ENCODE assay signal across 1 cellular context in the genomic region with DNA sequence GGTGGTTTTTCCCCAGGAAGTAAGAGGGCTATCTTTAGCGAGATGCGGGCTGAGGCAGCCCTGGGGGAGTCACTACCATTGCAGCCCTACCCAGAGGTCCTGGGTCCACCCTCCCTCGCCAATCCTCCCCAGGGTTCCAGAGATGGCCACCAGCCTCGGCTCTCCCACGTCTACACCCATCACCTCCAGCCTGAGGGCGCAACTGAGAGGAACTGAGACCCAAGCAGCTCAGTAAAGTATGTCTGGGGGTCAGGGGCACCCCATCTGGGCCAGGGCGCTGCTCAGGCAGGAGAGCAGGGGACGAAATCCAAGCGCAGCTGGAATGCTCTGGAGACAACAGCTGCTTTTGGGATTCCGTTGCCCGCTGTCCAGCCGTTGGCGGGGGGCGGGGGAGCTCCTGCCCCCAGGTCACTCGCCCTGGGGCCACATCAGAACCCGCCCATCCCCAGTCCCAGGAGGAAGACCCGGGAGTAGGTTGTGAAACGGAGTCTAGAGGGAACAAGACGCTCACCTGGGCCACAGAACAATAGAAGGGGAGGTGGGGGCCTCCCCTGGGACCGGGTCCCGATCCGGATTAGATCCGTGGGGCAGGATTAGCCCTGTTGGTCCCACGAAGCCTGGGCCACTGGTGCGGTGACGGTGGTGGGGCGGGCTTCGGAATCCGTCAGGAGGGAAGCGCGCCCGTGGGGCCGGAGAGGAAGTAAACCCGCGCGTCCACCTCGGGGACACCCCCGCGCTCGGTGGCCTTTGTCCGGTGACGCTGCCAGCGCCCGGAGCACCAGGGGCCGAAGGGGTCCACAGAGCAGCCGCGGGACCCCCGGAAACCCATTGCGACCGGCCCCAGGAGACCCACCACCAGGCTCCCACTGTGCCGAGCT.
A peak's percentile ranks its signal among the peaks of the same experiment; 100 is the strongest.
TF ChIP-seq lines count a peak whose summit lies in the region.

No MANE protein-coding gene starts in this region.

TF ChIP-seq in HepG2, 621 proteins besides CTCF, POLR2A, EP300 and RAD21 (continues in another document):
- TF ChIP-seq, protein P1, sequence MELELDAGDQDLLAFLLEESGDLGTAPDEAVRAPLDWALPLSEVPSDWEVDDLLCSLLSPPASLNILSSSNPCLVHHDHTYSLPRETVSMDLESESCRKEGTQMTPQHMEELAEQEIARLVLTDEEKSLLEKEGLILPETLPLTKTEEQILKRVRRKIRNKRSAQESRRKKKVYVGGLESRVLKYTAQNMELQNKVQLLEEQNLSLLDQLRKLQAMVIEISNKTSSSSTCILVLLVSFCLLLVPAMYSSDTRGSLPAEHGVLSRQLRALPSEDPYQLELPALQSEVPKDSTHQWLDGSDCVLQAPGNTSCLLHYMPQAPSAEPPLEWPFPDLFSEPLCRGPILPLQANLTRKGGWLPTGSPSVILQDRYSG (CRISPR knock-in tag; IDR thresholded peaks at IDR 0.05) = no peak
- TF ChIP-seq NR2F6 (IDR thresholded peaks at IDR 0.05) (0 out of 2 replicates have a peak, but pooled peaks have one; percentile 37), NR2F6 (CRISPR knock-in tag; IDR thresholded peaks at IDR 0.05) (0 out of 2 replicates have a peak, but pooled peaks have one; percentile 19), ARNTL (CRISPR knock-in tag; IDR thresholded peaks at IDR 0.05) (no peak), RFXANK (CRISPR knock-in tag; IDR thresholded peaks at IDR 0.05) (no peak), CCDC6 (CRISPR knock-in tag; IDR thresholded peaks at IDR 0.05) (no peak), CENPT (CRISPR knock-in tag; IDR thresholded peaks at IDR 0.05; ENCODE audit: low read depth) (0 out of 2 replicates have a peak, but pooled peaks have one; percentile 37), ZNF543 (CRISPR knock-in tag; IDR thresholded peaks at IDR 0.05) (no peak; the same call in 1 of the 2 replicates), RBM39 (IDR thresholded peaks at IDR 0.05; ENCODE audit: low read depth, low read length, poor library complexity, severe bottlenecking) (peak; percentile 29), ZNF251 (CRISPR knock-in tag; IDR thresholded peaks at IDR 0.05) (no peak), ZNF136 (CRISPR knock-in tag; IDR thresholded peaks at IDR 0.05; ENCODE audit: low read depth) (no peak), ATF7 (IDR thresholded peaks at IDR 0.05) (no peak), ATF7 (CRISPR knock-in tag; IDR thresholded peaks at IDR 0.05) (0 out of 2 replicates have a peak, but pooled peaks have one; percentile 31), ZNF577 (CRISPR knock-in tag; IDR thresholded peaks at IDR 0.05; ENCODE audit: borderline replicate concordance, low read depth) (0 out of 2 replicates have a peak, but pooled peaks have one; percentile 66), NONO (IDR thresholded peaks at IDR 0.05) (no peak), NONO (CRISPR knock-in tag; conservative IDR thresholded peaks at IDR 0.05) (0 out of 2 replicates have a peak, but pooled peaks have one; percentile 33), ZIK1 (CRISPR knock-in tag; IDR thresholded peaks at IDR 0.05; ENCODE audit: borderline replicate concordance, low read depth) (0 out of 2 replicates have a peak, but pooled peaks have one; percentile 21), NR3C1 (CRISPR knock-in tag; IDR thresholded peaks at IDR 0.05) (no peak), EEA1 (CRISPR knock-in tag; IDR thresholded peaks at IDR 0.05; ENCODE audit: borderline replicate concordance) (peak; percentile 75; the same call in 1 of the 2 replicates), KAT7 (CRISPR knock-in tag; IDR thresholded peaks at IDR 0.05; ENCODE audit: borderline replicate concordance) (peak; percentile 68; the same call in 1 of the 2 replicates), ZSCAN29 (CRISPR knock-in tag; conservative IDR thresholded peaks at IDR 0.05) (no peak; the same call in 1 of the 2 replicates), HDAC6 (IDR thresholded peaks at IDR 0.05; ENCODE audit: low read depth, low read length) (no peak), HCFC1 (IDR thresholded peaks at IDR 0.05; ENCODE audit: low read depth, low read length) (no peak), ZNF292 (CRISPR knock-in tag; IDR thresholded peaks at IDR 0.05; ENCODE audit: borderline replicate concordance, low read depth) (no peak), ZNF776 (CRISPR knock-in tag; IDR thresholded peaks at IDR 0.05) (peak; percentile 18; the same call in 1 of the 2 replicates), RFXAP (CRISPR knock-in tag; IDR thresholded peaks at IDR 0.05; ENCODE audit: borderline replicate concordance) (no peak), AGO2 (optimal IDR thresholded peaks at IDR 0.05; ENCODE audit: low read depth, low read length) (peak; percentile 94), ZSCAN31 (CRISPR knock-in tag; IDR thresholded peaks at IDR 0.05; ENCODE audit: low read depth) (peak; percentile 15; the same call in 1 of the 2 replicates), ZMAT3 (CRISPR knock-in tag; conservative IDR thresholded peaks at IDR 0.05) (0 out of 2 replicates have a peak, but pooled peaks have one; percentile 59), XRCC5 (optimal IDR thresholded peaks at IDR 0.05; ENCODE audit: low read length) (peak; percentile 10), JUN (CRISPR knock-in tag; IDR thresholded peaks at IDR 0.05) (0 out of 2 replicates have a peak, but pooled peaks have one; percentile 49)
- TF ChIP-seq, protein P2, sequence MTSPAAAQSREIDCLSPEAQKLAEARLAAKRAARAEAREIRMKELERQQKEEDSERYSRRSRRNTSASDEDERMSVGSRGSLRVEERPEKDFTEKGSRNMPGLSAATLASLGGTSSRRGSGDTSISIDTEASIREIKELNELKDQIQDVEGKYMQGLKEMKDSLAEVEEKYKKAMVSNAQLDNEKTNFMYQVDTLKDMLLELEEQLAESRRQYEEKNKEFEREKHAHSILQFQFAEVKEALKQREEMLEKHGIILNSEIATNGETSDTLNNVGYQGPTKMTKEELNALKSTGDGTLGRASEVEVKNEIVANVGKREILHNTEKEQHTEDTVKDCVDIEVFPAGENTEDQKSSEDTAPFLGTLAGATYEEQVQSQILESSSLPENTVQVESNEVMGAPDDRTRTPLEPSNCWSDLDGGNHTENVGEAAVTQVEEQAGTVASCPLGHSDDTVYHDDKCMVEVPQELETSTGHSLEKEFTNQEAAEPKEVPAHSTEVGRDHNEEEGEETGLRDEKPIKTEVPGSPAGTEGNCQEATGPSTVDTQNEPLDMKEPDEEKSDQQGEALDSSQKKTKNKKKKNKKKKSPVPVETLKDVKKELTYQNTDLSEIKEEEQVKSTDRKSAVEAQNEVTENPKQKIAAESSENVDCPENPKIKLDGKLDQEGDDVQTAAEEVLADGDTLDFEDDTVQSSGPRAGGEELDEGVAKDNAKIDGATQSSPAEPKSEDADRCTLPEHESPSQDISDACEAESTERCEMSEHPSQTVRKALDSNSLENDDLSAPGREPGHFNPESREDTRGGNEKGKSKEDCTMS (CRISPR knock-in tag; conservative IDR thresholded peaks at IDR 0.05) = no peak
- TF ChIP-seq, protein P3, sequence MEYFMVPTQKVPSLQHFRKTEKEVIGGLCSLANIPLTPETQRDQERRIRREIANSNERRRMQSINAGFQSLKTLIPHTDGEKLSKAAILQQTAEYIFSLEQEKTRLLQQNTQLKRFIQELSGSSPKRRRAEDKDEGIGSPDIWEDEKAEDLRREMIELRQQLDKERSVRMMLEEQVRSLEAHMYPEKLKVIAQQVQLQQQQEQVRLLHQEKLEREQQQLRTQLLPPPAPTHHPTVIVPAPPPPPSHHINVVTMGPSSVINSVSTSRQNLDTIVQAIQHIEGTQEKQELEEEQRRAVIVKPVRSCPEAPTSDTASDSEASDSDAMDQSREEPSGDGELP (IDR thresholded peaks at IDR 0.05; ENCODE audit: borderline replicate concordance, low read depth) = peak; percentile 75; the same call in 1 of the 2 replicates
- TF ChIP-seq, protein P4, sequence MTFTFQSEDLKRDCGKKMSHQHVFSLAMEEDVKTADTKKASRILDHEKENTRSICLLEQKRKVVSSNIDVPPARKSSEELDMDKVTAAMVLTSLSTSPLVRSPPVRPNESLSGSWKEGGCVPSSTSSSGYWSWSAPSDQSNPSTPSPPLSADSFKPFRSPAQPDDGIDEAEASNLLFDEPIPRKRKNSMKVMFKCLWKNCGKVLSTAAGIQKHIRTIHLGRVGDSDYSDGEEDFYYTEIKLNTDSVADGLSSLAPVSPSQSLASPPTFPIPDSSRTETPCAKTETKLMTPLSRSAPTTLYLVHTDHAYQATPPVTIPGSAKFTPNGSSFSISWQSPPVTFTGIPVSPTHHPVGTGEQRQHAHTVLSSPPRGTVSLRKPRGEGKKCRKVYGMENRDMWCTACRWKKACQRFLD (CRISPR knock-in tag; IDR thresholded peaks at IDR 0.05; ENCODE audit: borderline replicate concordance) = 0 out of 2 replicates have a peak, but pooled peaks have one; percentile 4
- TF ChIP-seq, protein P5, sequence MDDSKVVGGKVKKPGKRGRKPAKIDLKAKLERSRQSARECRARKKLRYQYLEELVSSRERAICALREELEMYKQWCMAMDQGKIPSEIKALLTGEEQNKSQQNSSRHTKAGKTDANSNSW (CRISPR knock-in tag; IDR thresholded peaks at IDR 0.05; ENCODE audit: borderline replicate concordance) = 0 out of 2 replicates have a peak, but pooled peaks have one; percentile 16
- TF ChIP-seq, protein P6, sequence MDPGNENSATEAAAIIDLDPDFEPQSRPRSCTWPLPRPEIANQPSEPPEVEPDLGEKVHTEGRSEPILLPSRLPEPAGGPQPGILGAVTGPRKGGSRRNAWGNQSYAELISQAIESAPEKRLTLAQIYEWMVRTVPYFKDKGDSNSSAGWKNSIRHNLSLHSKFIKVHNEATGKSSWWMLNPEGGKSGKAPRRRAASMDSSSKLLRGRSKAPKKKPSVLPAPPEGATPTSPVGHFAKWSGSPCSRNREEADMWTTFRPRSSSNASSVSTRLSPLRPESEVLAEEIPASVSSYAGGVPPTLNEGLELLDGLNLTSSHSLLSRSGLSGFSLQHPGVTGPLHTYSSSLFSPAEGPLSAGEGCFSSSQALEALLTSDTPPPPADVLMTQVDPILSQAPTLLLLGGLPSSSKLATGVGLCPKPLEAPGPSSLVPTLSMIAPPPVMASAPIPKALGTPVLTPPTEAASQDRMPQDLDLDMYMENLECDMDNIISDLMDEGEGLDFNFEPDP (CRISPR knock-in tag; conservative IDR thresholded peaks at IDR 0.05) = no peak
- TF ChIP-seq, protein P7, sequence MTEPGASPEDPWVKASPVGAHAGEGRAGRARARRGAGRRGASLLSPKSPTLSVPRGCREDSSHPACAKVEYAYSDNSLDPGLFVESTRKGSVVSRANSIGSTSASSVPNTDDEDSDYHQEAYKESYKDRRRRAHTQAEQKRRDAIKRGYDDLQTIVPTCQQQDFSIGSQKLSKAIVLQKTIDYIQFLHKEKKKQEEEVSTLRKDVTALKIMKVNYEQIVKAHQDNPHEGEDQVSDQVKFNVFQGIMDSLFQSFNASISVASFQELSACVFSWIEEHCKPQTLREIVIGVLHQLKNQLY (CRISPR knock-in tag; IDR thresholded peaks at IDR 0.05) = no peak
- TF ChIP-seq, protein P8, sequence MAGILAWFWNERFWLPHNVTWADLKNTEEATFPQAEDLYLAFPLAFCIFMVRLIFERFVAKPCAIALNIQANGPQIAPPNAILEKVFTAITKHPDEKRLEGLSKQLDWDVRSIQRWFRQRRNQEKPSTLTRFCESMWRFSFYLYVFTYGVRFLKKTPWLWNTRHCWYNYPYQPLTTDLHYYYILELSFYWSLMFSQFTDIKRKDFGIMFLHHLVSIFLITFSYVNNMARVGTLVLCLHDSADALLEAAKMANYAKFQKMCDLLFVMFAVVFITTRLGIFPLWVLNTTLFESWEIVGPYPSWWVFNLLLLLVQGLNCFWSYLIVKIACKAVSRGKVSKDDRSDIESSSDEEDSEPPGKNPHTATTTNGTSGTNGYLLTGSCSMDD (CRISPR knock-in tag; IDR thresholded peaks at IDR 0.05) = no peak
- TF ChIP-seq, protein P9, sequence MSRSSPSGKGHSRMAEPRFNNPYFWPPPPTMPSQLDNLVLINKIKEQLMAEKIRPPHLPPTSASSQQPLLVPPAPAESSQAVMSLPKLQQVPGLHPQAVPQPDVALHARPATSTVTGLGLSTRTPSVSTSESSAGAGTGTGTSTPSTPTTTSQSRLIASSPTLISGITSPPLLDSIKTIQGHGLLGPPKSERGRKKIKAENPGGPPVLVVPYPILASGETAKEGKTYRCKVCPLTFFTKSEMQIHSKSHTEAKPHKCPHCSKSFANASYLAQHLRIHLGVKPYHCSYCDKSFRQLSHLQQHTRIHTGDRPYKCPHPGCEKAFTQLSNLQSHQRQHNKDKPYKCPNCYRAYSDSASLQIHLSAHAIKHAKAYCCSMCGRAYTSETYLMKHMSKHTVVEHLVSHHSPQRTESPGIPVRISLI (CRISPR knock-in tag; IDR thresholded peaks at IDR 0.05; ENCODE audit: borderline replicate concordance) = no peak
- TF ChIP-seq, protein P10, sequence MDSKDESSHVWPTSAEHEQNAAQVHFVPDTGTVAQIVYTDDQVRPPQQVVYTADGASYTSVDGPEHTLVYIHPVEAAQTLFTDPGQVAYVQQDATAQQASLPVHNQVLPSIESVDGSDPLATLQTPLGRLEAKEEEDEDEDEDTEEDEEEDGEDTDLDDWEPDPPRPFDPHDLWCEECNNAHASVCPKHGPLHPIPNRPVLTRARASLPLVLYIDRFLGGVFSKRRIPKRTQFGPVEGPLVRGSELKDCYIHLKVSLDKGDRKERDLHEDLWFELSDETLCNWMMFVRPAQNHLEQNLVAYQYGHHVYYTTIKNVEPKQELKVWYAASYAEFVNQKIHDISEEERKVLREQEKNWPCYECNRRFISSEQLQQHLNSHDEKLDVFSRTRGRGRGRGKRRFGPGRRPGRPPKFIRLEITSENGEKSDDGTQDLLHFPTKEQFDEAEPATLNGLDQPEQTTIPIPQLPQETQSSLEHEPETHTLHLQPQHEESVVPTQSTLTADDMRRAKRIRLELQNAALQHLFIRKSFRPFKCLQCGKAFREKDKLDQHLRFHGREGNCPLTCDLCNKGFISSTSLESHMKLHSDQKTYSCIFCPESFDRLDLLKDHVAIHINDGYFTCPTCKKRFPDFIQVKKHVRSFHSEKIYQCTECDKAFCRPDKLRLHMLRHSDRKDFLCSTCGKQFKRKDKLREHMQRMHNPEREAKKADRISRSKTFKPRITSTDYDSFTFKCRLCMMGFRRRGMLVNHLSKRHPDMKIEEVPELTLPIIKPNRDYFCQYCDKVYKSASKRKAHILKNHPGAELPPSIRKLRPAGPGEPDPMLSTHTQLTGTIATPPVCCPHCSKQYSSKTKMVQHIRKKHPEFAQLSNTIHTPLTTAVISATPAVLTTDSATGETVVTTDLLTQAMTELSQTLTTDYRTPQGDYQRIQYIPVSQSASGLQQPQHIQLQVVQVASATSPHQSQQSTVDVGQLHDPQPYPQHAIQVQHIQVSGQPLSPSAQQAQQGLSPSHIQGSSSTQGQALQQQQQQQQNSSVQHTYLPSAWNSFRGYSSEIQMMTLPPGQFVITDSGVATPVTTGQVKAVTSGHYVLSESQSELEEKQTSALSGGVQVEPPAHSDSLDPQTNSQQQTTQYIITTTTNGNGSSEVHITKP (CRISPR knock-in tag; IDR thresholded peaks at IDR 0.05; ENCODE audit: low read depth) = peak; percentile 24
- TF ChIP-seq, protein P11, sequence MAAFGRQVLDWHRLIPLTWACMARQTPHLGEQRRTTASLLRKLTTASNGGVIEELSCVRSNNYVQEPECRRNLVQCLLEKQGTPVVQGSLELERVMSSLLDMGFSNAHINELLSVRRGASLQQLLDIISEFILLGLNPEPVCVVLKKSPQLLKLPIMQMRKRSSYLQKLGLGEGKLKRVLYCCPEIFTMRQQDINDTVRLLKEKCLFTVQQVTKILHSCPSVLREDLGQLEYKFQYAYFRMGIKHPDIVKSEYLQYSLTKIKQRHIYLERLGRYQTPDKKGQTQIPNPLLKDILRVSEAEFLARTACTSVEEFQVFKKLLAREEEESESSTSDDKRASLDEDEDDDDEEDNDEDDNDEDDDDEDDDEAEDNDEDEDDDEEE (CRISPR knock-in tag; IDR thresholded peaks at IDR 0.05) = 0 out of 2 replicates have a peak, but pooled peaks have one; percentile 33
